In genomic region chr3:60250210-60250609, GRCh38 we compare ENCODE assay signal across 20 cellular contexts.
"Had no signal": no experiment of that assay in that cellular context is flagged by ENCODE, and none has a peak within 500 bp of the region (broad histone marks: within the 10 kb centered on the region; RNA-seq: fewer than 3 reads in every experiment).

No MANE protein-coding gene starts in this region.

- H3K27me3 ChIP-seq: body of pancreas, heart right ventricle, suprapubic skin had no signal

- H3K4me3 ChIP-seq: body of pancreas, heart right ventricle, prostate gland, suprapubic skin had no signal

- H3K4me3 Mint-ChIP-seq: activated CD8-positive, alpha-beta T cell treated with anti-CD3 and anti-CD28 coated beads, Interleukin-2, amount 10 ng/mL, durations not matched to agents 7 days and 5 days; nephron; type B pancreatic cell had no signal

- DNase-seq: activated CD4-positive, alpha-beta T cell treated with anti-CD3 and anti-CD28 coated beads for 4 hours; activated CD8-positive, alpha-beta T cell treated with anti-CD3 and anti-CD28 coated beads, Interleukin-2, amount 10 ng/mL, durations not matched to agents 7 days and 5 days; activated naive CD4-positive, alpha-beta T cell treated with anti-CD3 and anti-CD28 coated beads, Interleukin-2, amount 50 U/mL, for 16 hours; body of pancreas; central memory CD4-positive, alpha-beta T cell; effector memory CD4-positive, alpha-beta T cell; heart right ventricle; islet precursor cell; left ventricle myocardium superior; mesenchymal stem cell; occipital lobe; stimulated activated CD4-positive, alpha-beta T cell treated with anti-CD3 and anti-CD28 coated beads, Interleukin-12 subunit alpha, Interleukin-12 subunit beta, amount 100 ng/mL, for 4 hours; stimulated activated naive CD4-positive, alpha-beta T cell had no signal

- H3K4me1 Mint-ChIP-seq: nephron had no signal

- H3K27ac ChIP-seq: body of pancreas, heart right ventricle, prostate gland, suprapubic skin had no signal

- H3K36me3 ChIP-seq: heart right ventricle, prostate gland, suprapubic skin had no signal

- FAIRE-seq: frontal cortex had no signal

- H3K9me3 ChIP-seq: body of pancreas, heart right ventricle, prostate gland, suprapubic skin had no signal

- H3K27ac Mint-ChIP-seq: activated CD8-positive, alpha-beta T cell treated with anti-CD3 and anti-CD28 coated beads, Interleukin-2, amount 10 ng/mL, durations not matched to agents 7 days and 5 days; activated T-helper 2 cell treated with anti-CD3 and anti-CD28 coated beads, Interferon-gamma antibody, Interleukin-2, Interleukin-4, amounts not matched to agents 10 μg/mL and 5 μg/mL and 100 μg/mL, durations not matched to agents 14 hours and 24 hours and 36 hours; nephron; type B pancreatic cell had no signal

- H3K27me3 Mint-ChIP-seq: type B pancreatic cell had no signal

- H3K36me3 Mint-ChIP-seq: type B pancreatic cell had no signal

- H3K4me1 ChIP-seq: body of pancreas, heart right ventricle, prostate gland, suprapubic skin had no signal

- ATAC-seq: activated CD8-positive, alpha-beta T cell treated with anti-CD3 and anti-CD28 coated beads, Interleukin-2, amount 10 ng/mL, durations not matched to agents 7 days and 5 days; body of pancreas; heart right ventricle; left ventricle myocardium superior; sciatic nerve had no signal
